In genomic region chr16:24409045-24409444, GRCh38 we compare ENCODE assay signal across 16 cellular contexts.
A peak's percentile ranks its signal among the peaks of the same experiment; 100 is the strongest.
DNase-seq lines count a peak whose midpoint lies in the region; ATAC-seq and TF ChIP-seq lines count a peak whose summit lies in the region.
"Had no signal": no experiment of that assay in that cellular context is flagged by ENCODE, and none has a peak within 500 bp of the region (broad histone marks: within the 10 kb centered on the region; RNA-seq: fewer than 3 reads in every experiment).

No MANE protein-coding gene starts in this region.

- no peak overlapping the region for H3K4me3 Mint-ChIP-seq in activated CD4-positive, alpha-beta T cell treated with anti-CD3 and anti-CD28 coated beads, Interleukin-2, amount 10 ng/mL, durations not matched to agents 24 days and 14 days
- H3K4me3 Mint-ChIP-seq in progenitor cell of endocrine pancreas (ENCODE audit: low read depth), result no peak overlapping the region
- H3K4me3 Mint-ChIP-seq: effector memory CD8-positive, alpha-beta T cell had no signal

- no peaks in the 10 kb centered on the region for H3K9me3 Mint-ChIP-seq in activated CD4-positive, alpha-beta T cell treated with anti-CD3 and anti-CD28 coated beads, Interleukin-2, amount 10 ng/mL, durations not matched to agents 24 days and 14 days
- H3K9me3 Mint-ChIP-seq in progenitor cell of endocrine pancreas (ENCODE audit: low read depth), result no peaks in the 10 kb centered on the region

- H3K27ac Mint-ChIP-seq in activated CD4-positive, alpha-beta T cell treated with anti-CD3 and anti-CD28 coated beads, Interleukin-2, amount 10 ng/mL, durations not matched to agents 24 days and 14 days, result no peak overlapping the region
- H3K27ac Mint-ChIP-seq in progenitor cell of endocrine pancreas, result no peak overlapping the region
- H3K27ac Mint-ChIP-seq: effector memory CD8-positive, alpha-beta T cell had no signal

- no peaks in the 10 kb centered on the region for H3K36me3 Mint-ChIP-seq in activated CD4-positive, alpha-beta T cell treated with anti-CD3 and anti-CD28 coated beads, Interleukin-2, amount 10 ng/mL, durations not matched to agents 24 days and 14 days (ENCODE audit: low read depth)
- H3K36me3 Mint-ChIP-seq in progenitor cell of endocrine pancreas (ENCODE audit: insufficient read depth), result no peaks in the 10 kb centered on the region

- H3K4me1 ChIP-seq in ascending aorta, result no peaks in the 10 kb centered on the region

- H3K9me3 ChIP-seq in ascending aorta, result no peaks in the 10 kb centered on the region

- H3K27me3 Mint-ChIP-seq in activated CD4-positive, alpha-beta T cell treated with anti-CD3 and anti-CD28 coated beads, Interleukin-2, amount 10 ng/mL, durations not matched to agents 24 days and 14 days, result no peaks in the 10 kb centered on the region
- no peaks in the 10 kb centered on the region for H3K27me3 Mint-ChIP-seq in progenitor cell of endocrine pancreas

- TF ChIP-seq CTCF in progenitor cell of endocrine pancreas (IDR thresholded peaks at IDR 0.05; ENCODE audit: unreplicated experiment) (peak; percentile 38), ascending aorta (IDR thresholded peaks at IDR 0.05) (no peak)

- H3K27ac ChIP-seq in ascending aorta, result no peak overlapping the region

- peak; percentile 4 for DNase-seq in activated CD4-positive, alpha-beta T cell treated with anti-CD3 and anti-CD28 coated beads for 48 hours
- DNase-seq in activated CD4-positive, alpha-beta T cell treated with anti-CD3 and anti-CD28 coated beads, Interleukin-2, amount 10 ng/mL, durations not matched to agents 24 days and 14 days, result no peak
- DNase-seq in HuH-7 (ENCODE audit: low spot score) (peak; percentile 15), SKM-1 treated with dmso at 0.1 percent for 144 hours (lab: John Stamatoyannopoulos, UW; ENCODE audit: unreplicated experiment) (peak; percentile 2), progenitor cell of endocrine pancreas (ENCODE audit: low spot score, unreplicated experiment) (no peak), ascending aorta (ENCODE audit: low spot score in 2 of 2) (no peak), mesenteric fat pad (ENCODE audit: low spot score) (no peak)
- DNase-seq: activated CD4-positive, CD25-positive, alpha-beta regulatory T cell treated with anti-CD3 and anti-CD28 coated beads, Interleukin-2, amount 50 U/mL, for 72 hours; activated T-cell treated with anti-CD3 and anti-CD28 coated beads, Interleukin-2, amount 50 U/mL, for 48 hours; effector memory CD8-positive, alpha-beta T cell; HCEC 1CT; KBM-7; left ventricle myocardium superior; NCI-H446 treated with DMSO at 0.1 percent for 48 hours; stimulated activated CD4-positive, alpha-beta T cell treated with anti-CD3 and anti-CD28 coated beads, Interleukin-12 subunit alpha, Interleukin-12 subunit beta, amount 100 ng/mL, for 4 hours had no signal

- no peaks in the 10 kb centered on the region for H3K4me1 Mint-ChIP-seq in activated CD4-positive, alpha-beta T cell treated with anti-CD3 and anti-CD28 coated beads, Interleukin-2, amount 10 ng/mL, durations not matched to agents 24 days and 14 days
- H3K4me1 Mint-ChIP-seq in progenitor cell of endocrine pancreas (ENCODE audit: low read depth), result no peaks in the 10 kb centered on the region

- H3K27me3 ChIP-seq in ascending aorta, result no peaks in the 10 kb centered on the region

- intact Hi-C loops in activated CD4-positive, alpha-beta T cell treated with anti-CD3 and anti-CD28 coated beads, Interleukin-2, amount 10 ng/mL, durations not matched to agents 24 days and 14 days (cut with micrococcal nuclease), result no loop called here
- intact Hi-C loops in ascending aorta (cut with DNase I), result no loop called here

- no peak overlapping the region for H3K4me3 ChIP-seq in ascending aorta

- no peak for ATAC-seq in GM21447 (IDR thresholded peaks at IDR 0.05; ENCODE audit: unreplicated experiment)
- ATAC-seq: effector memory CD8-positive, alpha-beta T cell; left ventricle myocardium superior had no signal

- H3K36me3 ChIP-seq in ascending aorta, result no peaks in the 10 kb centered on the region

Comparison
In these comparisons a context has a peak if more than half of its experiments do, and no peak if none do; other contexts are left out.
1. DNase-seq: peak in activated CD4-positive, alpha-beta T cell treated with anti-CD3 and anti-CD28 coated beads for 48 hours (single experiment), HuH-7 (single experiment) and SKM-1 treated with dmso at 0.1 percent for 144 hours (single experiment); none in activated CD4-positive, alpha-beta T cell treated with anti-CD3 and anti-CD28 coated beads, Interleukin-2, amount 10 ng/mL, durations not matched to agents 24 days and 14 days (single experiment), progenitor cell of endocrine pancreas (single experiment), ascending aorta (0 of 2) and mesenteric fat pad (single experiment).